Comparison of ENCODE assay signal across 27 cellular contexts in the genomic region with DNA sequence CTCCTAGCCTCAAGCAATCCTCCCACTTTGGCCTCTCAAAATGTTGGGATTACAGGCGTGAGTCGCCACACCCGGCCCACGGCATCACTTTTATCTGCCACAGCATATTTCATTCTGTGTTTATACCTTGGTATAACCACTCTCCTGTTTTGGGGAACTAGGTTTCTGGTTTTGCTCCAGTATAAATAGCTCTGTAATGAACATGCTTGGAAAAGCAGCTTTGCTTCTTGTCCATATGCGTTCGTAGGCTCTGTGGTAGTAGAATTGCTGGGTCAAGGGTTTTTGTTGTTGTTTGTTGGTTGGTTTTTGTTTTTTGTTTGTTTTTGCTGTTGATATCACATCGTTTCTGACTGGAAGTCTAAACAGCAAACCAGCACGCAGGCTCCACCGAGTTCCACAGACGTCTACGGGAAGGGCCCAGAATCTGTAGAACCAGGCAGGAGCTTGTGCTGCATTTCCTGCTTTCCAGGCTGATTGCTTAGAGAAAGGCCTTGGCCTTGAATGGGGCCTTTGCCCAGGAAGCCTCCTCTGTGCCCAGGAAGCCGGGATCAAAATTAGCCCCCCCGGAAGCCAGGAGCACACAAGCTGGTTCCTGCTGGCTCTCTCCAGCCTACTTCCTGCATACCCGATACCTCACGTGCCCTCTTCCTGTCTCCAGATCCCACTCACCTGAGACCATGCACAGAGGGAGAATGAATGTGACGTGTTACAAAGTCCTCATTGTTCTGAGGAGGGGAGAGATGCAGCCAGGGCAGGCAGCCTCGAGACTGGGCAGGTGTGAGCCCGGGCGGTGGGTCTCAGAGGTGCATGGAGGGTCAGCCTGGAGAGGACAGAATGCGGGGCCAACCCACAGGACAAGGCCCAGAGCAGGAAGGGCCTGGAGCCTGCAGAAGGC. TPM values are rescaled to one million over a fixed set of nuclear protein-coding genes. Genes with fewer than 3 reads are reported as not detected.
DNase-seq lines count a peak whose midpoint lies in the region; ATAC-seq and TF ChIP-seq lines count a peak whose summit lies in the region.
"Had no signal": no experiment of that assay in that cellular context is flagged by ENCODE, and none has a peak within 500 bp of the region (broad histone marks: within the 10 kb centered on the region; RNA-seq: fewer than 3 reads in every experiment).

No MANE protein-coding gene starts in this region.

- TF ChIP-seq CTCF in sigmoid colon (IDR thresholded peaks at IDR 0.05) (no peak), heart right ventricle (IDR thresholded peaks at IDR 0.05) (no peak)

- H3K4me3 ChIP-seq in sigmoid colon (no peak overlapping the region), heart right ventricle (no peak overlapping the region)
- H3K4me3 ChIP-seq: cardiac muscle cell, esophagus squamous epithelium, left ventricle myocardium inferior, ovary, Peyer's patch, SJCRH30, spleen had no signal

- H3K27ac ChIP-seq in sigmoid colon (no peak overlapping the region), heart right ventricle (no peak overlapping the region)
- H3K27ac ChIP-seq: cardiac muscle cell, esophagus squamous epithelium, left ventricle myocardium inferior, ovary, Peyer's patch, SJCRH30 had no signal

- H3K4me1 ChIP-seq in sigmoid colon: no peaks in the 10 kb centered on the region
- H3K4me1 ChIP-seq in heart right ventricle: no peaks in the 10 kb centered on the region
- H3K4me1 ChIP-seq: esophagus squamous epithelium, left ventricle myocardium inferior, Peyer's patch had no signal

- ATAC-seq in Right ventricle myocardium superior (ENCODE audit: poor library complexity) (no peak), heart right ventricle (no peak)
- ATAC-seq: naive thymus-derived CD8-positive, alpha-beta T cell; stimulated activated effector memory CD8-positive, alpha-beta T cell treated with anti-CD3 and anti-CD28 coated beads, Interleukin-12 subunit alpha, Interleukin-12 subunit beta, amount 100 ng/mL, for 72 hours had no signal

- WGBS in sigmoid colon, 2 donors: 81 to 82% methylated on average over 20 of the region's 20 CpGs
- 74 to 77% methylated on average over 20 of the region's 20 CpGs for WGBS in heart right ventricle, 2 donors

- intact Hi-C loops in cardiac septum (cut with DNase I) (no loop called here), Right ventricle myocardium superior (cut with DNase I) (no loop called here), sigmoid colon (cut with DNase I) (no loop called here), heart right ventricle (cut with DNase I) (loop anchor here in 3 of 10 donors (10.0 kb wide), 2 partner anchors 164 to 174 kb away; no protein-coding TSS in a partner anchor)

- H3K9me3 ChIP-seq in sigmoid colon: no peaks in the 10 kb centered on the region
- H3K9me3 ChIP-seq in heart right ventricle: no peaks in the 10 kb centered on the region
- H3K9me3 ChIP-seq: esophagus squamous epithelium, left ventricle myocardium inferior, ovary, Peyer's patch, SJCRH30, spleen had no signal

- no peak for TF ChIP-seq EP300 in sigmoid colon (IDR thresholded peaks at IDR 0.05)

- DNase-seq in cardiac septum (ENCODE audit: low spot score) (peak; percentile 51), Right ventricle myocardium superior (no peak), UCSD-AML1 (lab: John Stamatoyannopoulos, UW; ENCODE audit: unreplicated experiment) (peak; percentile 80), iPS-NIHi7 (ENCODE audit: extremely low spot score) (peak; percentile 27), sigmoid colon (peak; percentile 50), heart right ventricle (no peak), medulla oblongata (ENCODE audit: extremely low spot score) (no peak)
- DNase-seq in stimulated activated CD4-positive, alpha-beta T cell treated with anti-CD3 and anti-CD28 coated beads, Interleukin-2, amount 100 ng/mL, for 24 hours: no peak
- DNase-seq: activated CD4-positive, alpha-beta memory T cell treated with anti-CD3 and anti-CD28 coated beads, Interleukin-2, amount 10 ng/mL, durations not matched to agents 7 days and 5 days; activated CD4-positive, alpha-beta T cell treated with anti-CD3 and anti-CD28 coated beads for 1 hour; activated CD8-positive, alpha-beta memory T cell treated with anti-CD3 and anti-CD28 coated beads, Interleukin-2, amount 50 U/mL, for 48 hours; CD4-positive, alpha-beta memory T cell; DMS153; esophagus squamous epithelium; foreskin melanocyte; left ventricle myocardium inferior; NCI-H526 treated with DMSO at 0.1 percent for 48 hours; ovary; Peyer's patch; retina; spleen; stimulated activated CD4-positive, alpha-beta T cell treated with anti-CD3 and anti-CD28 coated beads, Interleukin-4, amount 100 ng/mL, for 24 hours; T-helper 1 cell had no signal

- H3K27me3 ChIP-seq in sigmoid colon: peaks cover 0 to 21% (median 13%) of the 10 kb centered on the region in 3 donors
- peaks cover 0 to 27% (median 25%) of the 10 kb centered on the region in 7 donors for H3K27me3 ChIP-seq in heart right ventricle
- H3K27me3 ChIP-seq: cardiac muscle cell, ovary, Peyer's patch had no signal

- H3K36me3 ChIP-seq in sigmoid colon (no peaks in the 10 kb centered on the region), heart right ventricle (no peaks in the 10 kb centered on the region)
- H3K36me3 ChIP-seq: cardiac muscle cell, esophagus squamous epithelium, left ventricle myocardium inferior, ovary, Peyer's patch, SJCRH30, spleen had no signal

- TF ChIP-seq POLR2A in sigmoid colon (IDR thresholded peaks at IDR 0.05): no peak

RNA-seq across cellular contexts. Expression of gene AAR2, which starts 34.7 kb away (rescaled TPM):
- total RNA-seq in cardiac septum (14.7 TPM), Right ventricle myocardium superior (12.7 TPM), sigmoid colon (10 to 100 TPM; 26.5 to 39.6 (median 34.8) TPM), heart right ventricle (10 to 100 TPM; 13.9 to 20.5 (median 15.2) TPM)
- polyA plus RNA-seq in sigmoid colon (10 to 100 TPM; 11.4 to 22.7 (median 15.3) TPM), heart right ventricle (10 to 100 TPM in 1 of 2 donors, 1 to 10 TPM in 1; 7.8 to 22.7 TPM)

RNA-seq across cellular contexts. Expression of gene DLGAP4, which starts 35.1 kb away (rescaled TPM):
- total RNA-seq in cardiac septum (95.2 TPM), Right ventricle myocardium superior (40.9 TPM), sigmoid colon (10 to 100 TPM; 21.0 to 60.7 (median 37.5) TPM), heart right ventricle (10 to 100 TPM; 40.6 to 74.4 (median 60.7) TPM)
- polyA plus RNA-seq in sigmoid colon (10 to 100 TPM; 21.7 to 36.9 (median 23.4) TPM), heart right ventricle (10 to 100 TPM; 34.0 to 56.0 TPM)

Comparison
In these comparisons a context has a peak if more than half of its experiments do, and no peak if none do; other contexts are left out.
1. DNase-seq: peak in cardiac septum (single experiment), UCSD-AML1 (single experiment), iPS-NIHi7 (single experiment) and sigmoid colon (single experiment); none in Right ventricle myocardium superior (single experiment), stimulated activated CD4-positive, alpha-beta T cell treated with anti-CD3 and anti-CD28 coated beads, Interleukin-2, amount 100 ng/mL, for 24 hours (0 of 2), heart right ventricle (0 of 2) and medulla oblongata (single experiment).